ENCODE assay signal across 11 cellular contexts in the genomic region with DNA sequence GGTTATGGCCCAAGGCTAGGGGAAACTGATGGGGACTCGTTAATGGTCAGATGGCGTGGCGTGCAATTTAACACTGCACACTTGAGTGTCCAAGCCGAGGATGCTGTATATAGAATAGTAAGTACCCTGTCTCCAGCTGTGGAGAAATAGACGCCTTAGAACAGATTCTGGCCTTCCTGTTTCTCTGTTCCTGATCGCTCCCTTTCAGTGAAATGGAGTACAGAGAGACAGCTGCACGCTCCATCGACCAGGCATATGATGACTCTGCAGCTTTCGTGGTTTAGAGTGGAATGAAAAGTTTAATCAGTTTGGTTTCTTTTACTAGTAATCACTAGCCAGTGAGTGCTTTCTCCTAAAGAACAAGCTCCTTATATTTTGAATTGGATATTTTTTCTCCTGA.
A peak's percentile ranks its signal among the peaks of the same experiment; 100 is the strongest.
DNase-seq lines count a peak whose midpoint lies in the region; ATAC-seq and TF ChIP-seq lines count a peak whose summit lies in the region.
"Had no signal": no experiment of that assay in that cellular context is flagged by ENCODE, and none has a peak within 500 bp of the region (broad histone marks: within the 10 kb centered on the region; RNA-seq: fewer than 3 reads in every experiment).

No MANE protein-coding gene starts in this region.

- no peak overlapping the region for H3K56ac ChIP-seq in IMR-90 (ENCODE audit: extremely low read depth, insufficient read depth, low read length)

- POLR2A ChIA-PET in IMR-90 (lab: Charles Lee; ENCODE audit: unreplicated experiment): no interaction called here

- no peak overlapping the region for H3K4me2 ChIP-seq in IMR-90 (ENCODE audit: low read depth, low read length)

- H3K9me1 ChIP-seq in IMR-90 (ENCODE audit: insufficient read depth, low read length): no peaks in the 10 kb centered on the region

- intact Hi-C loops in IMR-90 (cut with micrococcal nuclease) (no loop called here), body of pancreas (cut with DNase I) (no loop called here), upper lobe of right lung (cut with DNase I) (no loop called here)

- H3K23ac ChIP-seq in IMR-90 (ENCODE audit: low read depth, low read length): no peak overlapping the region

- no peak for TF ChIP-seq POLR2A in IMR-90 (IDR thresholded peaks at IDR 0.05; ENCODE audit: low read depth, low read length)
- no peak for TF ChIP-seq POLR2A in body of pancreas (IDR thresholded peaks at IDR 0.05)

- H3K4me3 ChIP-seq in IMR-90 (ENCODE audit: insufficient read depth, low read depth, low read length): no peak overlapping the region
- no peak overlapping the region for H3K4me3 ChIP-seq in body of pancreas
- no peak overlapping the region for H3K4me3 ChIP-seq in upper lobe of right lung
- H3K4me3 ChIP-seq: prostate gland had no signal

- H2BK15ac ChIP-seq in IMR-90 (ENCODE audit: low read depth, low read length): no peak overlapping the region

- H3K36me3 ChIP-seq in IMR-90 (ENCODE audit: control insufficient read depth, insufficient read depth, low read length): peaks cover 1% of the 10 kb centered on the region
- no peaks in the 10 kb centered on the region for H3K36me3 ChIP-seq in body of pancreas (replicated peaks in 1 of 2; ENCODE audit: insufficient read depth in 1 of 2, low read depth in 2 of 2)
- no peaks in the 10 kb centered on the region for H3K36me3 ChIP-seq in upper lobe of right lung

- H2AK5ac ChIP-seq in IMR-90 (ENCODE audit: low read depth, low read length): no peak overlapping the region

- peak overlapping the region; percentile 64 for H3K27ac Mint-ChIP-seq in nephron progenitor cell
- H3K27ac Mint-ChIP-seq: activated naive CD4-positive, alpha-beta T cell treated with anti-CD3 and anti-CD28 coated beads, Interleukin-2, amount 10 ng/mL, durations not matched to agents 7 days and 5 days had no signal

- no peak overlapping the region for H2AK9ac ChIP-seq in IMR-90 (replicated peaks; ENCODE audit: low read depth, low read length, poor library complexity)

- no peak overlapping the region for H2BK5ac ChIP-seq in IMR-90 (ENCODE audit: low read depth, low read length, poor library complexity, severe bottlenecking)

- in situ Hi-C loops in IMR-90 (cut with MboI; ENCODE audit: low sequenced_read_pairs): no loop called here

- H2AFZ ChIP-seq in IMR-90 (replicated peaks; ENCODE audit: low read length, poor library complexity): no peak overlapping the region

- no peaks in the 10 kb centered on the region for H4K20me1 ChIP-seq in IMR-90 (ENCODE audit: insufficient read depth, low read length)

- no peak overlapping the region for H4K8ac ChIP-seq in IMR-90 (ENCODE audit: low read depth in 2 of 2, low read length in 2 of 2)

- H3K4ac ChIP-seq in IMR-90 (ENCODE audit: low read depth, low read length): peak overlapping the region; percentile 32; the same call in 1 of the 2 replicates

- H3K4me1 ChIP-seq in IMR-90 (ENCODE audit: control insufficient read depth, insufficient read depth, low read length) (peaks cover 9% of the 10 kb centered on the region; the same call in 1 of the 2 replicates), body of pancreas (peaks cover 35% of the 10 kb centered on the region), upper lobe of right lung (no peaks in the 10 kb centered on the region)
- H3K4me1 ChIP-seq: prostate gland had no signal

- CTCF ChIA-PET in IMR-90 (lab: Yijun Ruan, JAX): no interaction called here

- no peaks in the 10 kb centered on the region for H3K9me3 Mint-ChIP-seq in nephron progenitor cell
- H3K9me3 Mint-ChIP-seq: activated naive CD4-positive, alpha-beta T cell treated with anti-CD3 and anti-CD28 coated beads, Interleukin-2, amount 10 ng/mL, durations not matched to agents 7 days and 5 days had no signal

- DNase-seq in DMS79 treated with DMSO at 0.1 percent for 48 hours (lab: John Stamatoyannopoulos, UW) (peak; percentile 62), IMR-90 (peak; percentile 68), body of pancreas (no peak), nephron progenitor cell (peak; percentile 23), upper lobe of right lung (no peak), DMS153 (lab: John Stamatoyannopoulos, UW) (no peak)
- DNase-seq: activated CD4-positive, alpha-beta T cell treated with anti-CD3 and anti-CD28 coated beads for 1 hour; activated naive CD4-positive, alpha-beta T cell treated with anti-CD3 and anti-CD28 coated beads, Interleukin-2, amount 10 ng/mL, durations not matched to agents 7 days and 5 days had no signal

- peaks cover 7% of the 10 kb centered on the region for H3K27me3 Mint-ChIP-seq in nephron progenitor cell (ENCODE audit: low read depth, poor library complexity)
- H3K27me3 Mint-ChIP-seq: activated naive CD4-positive, alpha-beta T cell treated with anti-CD3 and anti-CD28 coated beads, Interleukin-2, amount 10 ng/mL, durations not matched to agents 7 days and 5 days had no signal

- no peak overlapping the region for H2BK20ac ChIP-seq in IMR-90 (ENCODE audit: low read depth, low read length)

- TF ChIP-seq CTCF in IMR-90 (conservative IDR thresholded peaks at IDR 0.05; ENCODE audit: low read depth, low read length) (no peak), body of pancreas (IDR thresholded peaks at IDR 0.05) (no peak), nephron progenitor cell (IDR thresholded peaks at IDR 0.05) (no peak), upper lobe of right lung (IDR thresholded peaks at IDR 0.05) (no peak)

- H3K27ac ChIP-seq in IMR-90 (ENCODE audit: insufficient read depth, low read length): no peak overlapping the region
- peak overlapping the region in 3 of 4 donors; percentile 1 to 22 (median 20) for H3K27ac ChIP-seq in body of pancreas
- H3K27ac ChIP-seq in upper lobe of right lung: no peak overlapping the region
- H3K27ac ChIP-seq: prostate gland had no signal

- no peak for TF ChIP-seq RAD21 in IMR-90 (IDR thresholded peaks at IDR 0.05; ENCODE audit: low read length)

- H3K27me3 ChIP-seq in IMR-90 (ENCODE audit: control insufficient read depth, insufficient read depth, low read length) (no peaks in the 10 kb centered on the region), body of pancreas (no peaks in the 10 kb centered on the region), upper lobe of right lung (no peaks in the 10 kb centered on the region)

- BruUV-seq in IMR-90 (replicated peaks; lab: Mats Ljungman, UMichigan): no TSS peak

- no peak overlapping the region for H3K9ac ChIP-seq in IMR-90 (ENCODE audit: low read depth, low read length)

- peak; percentile 64 for ATAC-seq in IMR-90 (ENCODE audit: low read depth)
- no peak for ATAC-seq in body of pancreas
- no peak for ATAC-seq in upper lobe of right lung
- no peak for ATAC-seq in GM18873 (IDR thresholded peaks at IDR 0.05; ENCODE audit: low FRiP score, unreplicated experiment)
- no peak for ATAC-seq in HG03175 (IDR thresholded peaks at IDR 0.05; ENCODE audit: unreplicated experiment)

- no peak overlapping the region for H3K4me3 Mint-ChIP-seq in nephron progenitor cell
- H3K4me3 Mint-ChIP-seq: activated naive CD4-positive, alpha-beta T cell treated with anti-CD3 and anti-CD28 coated beads, Interleukin-2, amount 10 ng/mL, durations not matched to agents 7 days and 5 days had no signal

- peaks cover 42% of the 10 kb centered on the region for H3K4me1 Mint-ChIP-seq in nephron progenitor cell
- H3K4me1 Mint-ChIP-seq: activated naive CD4-positive, alpha-beta T cell treated with anti-CD3 and anti-CD28 coated beads, Interleukin-2, amount 10 ng/mL, durations not matched to agents 7 days and 5 days had no signal

- H3K36me3 Mint-ChIP-seq in nephron progenitor cell (ENCODE audit: low read depth): peaks cover 15% of the 10 kb centered on the region
- H3K36me3 Mint-ChIP-seq: activated naive CD4-positive, alpha-beta T cell treated with anti-CD3 and anti-CD28 coated beads, Interleukin-2, amount 10 ng/mL, durations not matched to agents 7 days and 5 days had no signal

- H3K79me1 ChIP-seq in IMR-90 (ENCODE audit: low read depth in 1 of 2, low read length in 2 of 2): no peaks in the 10 kb centered on the region

- no peak overlapping the region for H4K5ac ChIP-seq in IMR-90 (ENCODE audit: low read depth, low read length)

- no peak overlapping the region for H3K18ac ChIP-seq in IMR-90 (ENCODE audit: low read depth, low read length)

- H2BK120ac ChIP-seq in IMR-90 (ENCODE audit: low read depth, low read length): no peak overlapping the region

- dilution Hi-C loops in IMR-90 (cut with HindIII; ENCODE audit: low sequenced_read_pairs, unreplicated experiment): no loop called here

- no peaks in the 10 kb centered on the region for H3K9me3 ChIP-seq in IMR-90 (ENCODE audit: control insufficient read depth, insufficient read depth, low read length)
- no peaks in the 10 kb centered on the region for H3K9me3 ChIP-seq in body of pancreas
- no peaks in the 10 kb centered on the region for H3K9me3 ChIP-seq in upper lobe of right lung
- H3K9me3 ChIP-seq: prostate gland had no signal

- 73% methylated on average over 3 of the region's 9 CpGs; no CpG with 5 or more reads in 1 of the 2 experiments for WGBS in IMR-90 (ENCODE audit: extremely low coverage in 2 of 2, insufficient read length in 1 of 2), 2 experiments
- 74 to 81% methylated on average over 9 of the region's 9 CpGs for WGBS in body of pancreas, 2 donors

- H3K14ac ChIP-seq in IMR-90 (replicated peaks; ENCODE audit: low read depth, low read length): no peak overlapping the region

- H4K91ac ChIP-seq in IMR-90 (ENCODE audit: insufficient read depth, low read depth, low read length): no peak overlapping the region

TF ChIP-seq in IMR-90, 13 proteins besides CTCF, POLR2A, EP300 and RAD21:
- no peak for TF ChIP-seq BHLHE40 (IDR thresholded peaks at IDR 0.05; ENCODE audit: low read depth, low read length)
- peak; percentile 37; the same call in 1 of the 2 replicates for TF ChIP-seq MAFK (IDR thresholded peaks at IDR 0.05; ENCODE audit: low read depth, low read length)
- TF ChIP-seq CHD1 (IDR thresholded peaks at IDR 0.05; ENCODE audit: low read depth, low read length): no peak
- no peak for TF ChIP-seq RCOR1 (IDR thresholded peaks at IDR 0.05; ENCODE audit: insufficient replicate concordance, low read length)
- TF ChIP-seq, protein P1, sequence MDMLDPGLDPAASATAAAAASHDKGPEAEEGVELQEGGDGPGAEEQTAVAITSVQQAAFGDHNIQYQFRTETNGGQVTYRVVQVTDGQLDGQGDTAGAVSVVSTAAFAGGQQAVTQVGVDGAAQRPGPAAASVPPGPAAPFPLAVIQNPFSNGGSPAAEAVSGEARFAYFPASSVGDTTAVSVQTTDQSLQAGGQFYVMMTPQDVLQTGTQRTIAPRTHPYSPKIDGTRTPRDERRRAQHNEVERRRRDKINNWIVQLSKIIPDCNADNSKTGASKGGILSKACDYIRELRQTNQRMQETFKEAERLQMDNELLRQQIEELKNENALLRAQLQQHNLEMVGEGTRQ (IDR thresholded peaks at IDR 0.05; ENCODE audit: low read depth, low read length): no peak

Comparison
In these comparisons a context has a peak if more than half of its experiments do, and no peak if none do; other contexts are left out.
1. DNase-seq: peak in DMS79 treated with DMSO at 0.1 percent for 48 hours (single experiment), IMR-90 (single experiment) and nephron progenitor cell (single experiment); none in body of pancreas (0 of 4), upper lobe of right lung (single experiment) and DMS153 (single experiment).
2. H3K27ac ChIP-seq: peak in body of pancreas (3 of 4); none in IMR-90 (single experiment) and upper lobe of right lung (single experiment).